ENCODE assay signal across 1 cellular context in genomic region chr19:49766938-49767315, GRCh38.
TF ChIP-seq lines count a peak whose summit lies in the region.

AP2A1 (plus strand) TSS chr19:49767001; CDS start chr19:49767134, 133 bp downstream.

TF ChIP-seq in HEK293, 187 proteins besides CTCF, POLR2A, EP300 and RAD21 (continued from another document):
- TF ChIP-seq MZF1 (tag by site-specific recombination; IDR thresholded peaks at IDR 0.05; ENCODE audit: borderline replicate concordance) (0 out of 2 replicates have a peak, but pooled peaks have one; percentile 30), ZNF776 (tag by site-specific recombination; IDR thresholded peaks at IDR 0.05; ENCODE audit: borderline replicate concordance) (no peak), ZNF777 (tag by site-specific recombination; IDR thresholded peaks at IDR 0.05; ENCODE audit: borderline replicate concordance) (no peak)
